ENCODE assay signal across 8 cellular contexts in genomic region chr15:85702321-85703230, GRCh38.
DNase-seq lines count a peak whose midpoint lies in the region; ATAC-seq, FAIRE-seq and TF ChIP-seq lines count a peak whose summit lies in the region.

No MANE protein-coding gene starts in this region.

- H3K4me2 ChIP-seq in skeletal muscle satellite cell (ENCODE audit: low read length) = no peak overlapping the region

- ATAC-seq in effector memory CD8-positive, alpha-beta T cell (replicated peaks) = peak; percentile 37
- no peak for ATAC-seq in GM18505 (IDR thresholded peaks at IDR 0.05; ENCODE audit: unreplicated experiment)

- no peaks in the 10 kb centered on the region for H3K9me3 Mint-ChIP-seq in effector memory CD8-positive, alpha-beta T cell

- peak; percentile 94 for FAIRE-seq in GM12892 (lab: Jason Lieb, UNC)

- H3K36me3 ChIP-seq in skeletal muscle satellite cell (ENCODE audit: insufficient read depth, low read length) = peaks cover 4% of the 10 kb centered on the region

- no peaks in the 10 kb centered on the region for H3K9me3 ChIP-seq in skeletal muscle satellite cell (replicated peaks; ENCODE audit: low read length)

- peak; percentile 59 for TF ChIP-seq POLR2A in GM12892 (IDR thresholded peaks at IDR 0.05; ENCODE audit: low read depth, low read length)
- no peak for TF ChIP-seq POLR2A in GM18505 (IDR thresholded peaks at IDR 0.05; ENCODE audit: borderline replicate concordance, extremely low read depth, insufficient read depth, insufficient read length)

- DNase-seq in GM12892 (ENCODE audit: insufficient read length) (no peak), RPMI7951 (ENCODE audit: low read depth) (peak; percentile 8), NCI-H226 (no peak), NCI-H446 treated with DMSO at 0.1 percent for 48 hours (lab: John Stamatoyannopoulos, UW) (no peak), medulla oblongata (ENCODE audit: extremely low spot score) (no peak)
- peak; percentile 16 to 51 (median 21) for DNase-seq in effector memory CD8-positive, alpha-beta T cell

- H3K36me3 Mint-ChIP-seq in effector memory CD8-positive, alpha-beta T cell (ENCODE audit: insufficient read depth) = peaks cover 65% of the 10 kb centered on the region

- peak overlapping the region; percentile 10 for H3K9ac ChIP-seq in skeletal muscle satellite cell (ENCODE audit: low read depth, low read length)

- H3K27me3 ChIP-seq in skeletal muscle satellite cell (ENCODE audit: control insufficient read depth, insufficient read depth, low read length) = no peaks in the 10 kb centered on the region

- no peaks in the 10 kb centered on the region for H3K27me3 Mint-ChIP-seq in effector memory CD8-positive, alpha-beta T cell

- no peak overlapping the region for H3K4me3 ChIP-seq in skeletal muscle satellite cell (ENCODE audit: low read length)

- H3K4me3 Mint-ChIP-seq in effector memory CD8-positive, alpha-beta T cell = peak overlapping the region; percentile 85

- H3K4me1 Mint-ChIP-seq in effector memory CD8-positive, alpha-beta T cell (ENCODE audit: low read depth in 2 of 2) = peaks cover 53 to 71% of the 10 kb centered on the region in 2 donors

- peak overlapping the region; percentile 99 for H3K27ac Mint-ChIP-seq in effector memory CD8-positive, alpha-beta T cell

- H3K4me1 ChIP-seq in skeletal muscle satellite cell (ENCODE audit: control insufficient read depth, insufficient read depth, low read length) = peaks cover 43% of the 10 kb centered on the region

Comparison
In these comparisons a context has a peak if more than half of its experiments do, and no peak if none do; other contexts are left out.
1. DNase-seq: peak in RPMI7951 (single experiment) and effector memory CD8-positive, alpha-beta T cell (3 of 3); none in GM12892 (single experiment), NCI-H226 (single experiment), NCI-H446 treated with DMSO at 0.1 percent for 48 hours (single experiment) and medulla oblongata (single experiment).